In the genomic region with DNA sequence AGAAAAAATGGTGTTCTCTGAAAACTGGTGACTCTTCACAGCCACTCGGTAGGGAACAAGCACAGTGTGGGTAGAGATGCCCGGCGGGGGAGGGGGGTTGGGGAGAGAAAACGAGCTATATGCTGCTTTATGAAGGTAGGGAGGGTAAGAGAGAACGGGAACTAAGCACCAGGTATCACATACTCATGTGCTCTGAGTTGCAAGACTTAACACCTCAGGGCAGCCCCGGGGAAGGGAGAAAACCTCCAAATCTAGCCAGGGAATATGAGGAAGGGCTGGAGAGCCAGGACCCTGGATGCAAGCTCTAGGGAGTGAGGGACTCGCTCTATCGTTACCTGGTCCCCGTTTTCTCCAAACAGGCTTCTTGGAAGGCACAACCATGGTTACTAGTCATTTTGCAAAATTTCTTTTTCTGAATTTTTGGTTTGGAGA, we compare ENCODE assay signal across 9 cellular contexts. TPM values are rescaled to one million over a fixed set of nuclear protein-coding genes. Genes with fewer than 3 reads are reported as not detected.
DNase-seq lines count a peak whose midpoint lies in the region; ATAC-seq and TF ChIP-seq lines count a peak whose summit lies in the region.
"Had no signal": no experiment of that assay in that cellular context is flagged by ENCODE, and none has a peak within 500 bp of the region (broad histone marks: within the 10 kb centered on the region; RNA-seq: fewer than 3 reads in every experiment).

No MANE protein-coding gene starts in this region.

- H3K27me3 Mint-ChIP-seq in HFFc6 (ENCODE audit: insufficient read depth): peaks cover 4% of the 10 kb centered on the region; the same call in 1 of the 2 replicates
- H3K27me3 Mint-ChIP-seq in naive thymus-derived CD4-positive, alpha-beta T cell: no peaks in the 10 kb centered on the region

- TF ChIP-seq CTCF in AG10803 (conservative IDR thresholded peaks at IDR 0.05; ENCODE audit: low read length): no peak
- no peak for TF ChIP-seq CTCF in HFFc6 (IDR thresholded peaks at IDR 0.05)

- peaks cover 12% of the 10 kb centered on the region for H3K36me3 Mint-ChIP-seq in HFFc6 (ENCODE audit: low read depth)
- peaks cover 8 to 23% (median 13%) of the 10 kb centered on the region in 5 donors for H3K36me3 Mint-ChIP-seq in naive thymus-derived CD4-positive, alpha-beta T cell

- no peaks in the 10 kb centered on the region for H3K9me3 ChIP-seq in adipocyte (ENCODE audit: control insufficient read depth, low read length)
- no peaks in the 10 kb centered on the region for H3K9me3 ChIP-seq in naive thymus-derived CD4-positive, alpha-beta T cell (ENCODE audit: control insufficient read depth in 2 of 3, low read length in 3 of 3)

- peak overlapping the region; percentile 77 for H3K9ac ChIP-seq in adipocyte (ENCODE audit: low read length)

- H3K4me1 Mint-ChIP-seq in HFFc6 (ENCODE audit: low read depth): peaks cover 71% of the 10 kb centered on the region
- H3K4me1 Mint-ChIP-seq in naive thymus-derived CD4-positive, alpha-beta T cell: peaks cover 29 to 75% (median 53%) of the 10 kb centered on the region in 7 donors

- H3K27me3 ChIP-seq in adipocyte (replicated peaks; ENCODE audit: control insufficient read depth, insufficient read depth, low read length): no peaks in the 10 kb centered on the region
- H3K27me3 ChIP-seq in naive thymus-derived CD4-positive, alpha-beta T cell (ENCODE audit: control insufficient read depth in 2 of 2, insufficient read depth in 2 of 2, low read length in 2 of 2): no peaks in the 10 kb centered on the region

- no peaks in the 10 kb centered on the region for H3K36me3 ChIP-seq in adipocyte (ENCODE audit: control insufficient read depth, insufficient read depth, low read length, severe bottlenecking)
- H3K36me3 ChIP-seq in naive thymus-derived CD4-positive, alpha-beta T cell (ENCODE audit: control insufficient read depth in 2 of 3, insufficient read depth in 3 of 3, low read length in 3 of 3): peaks cover 0 to 20% (median 0%) of the 10 kb centered on the region in 3 experiments

- H3K27ac ChIP-seq in naive thymus-derived CD4-positive, alpha-beta T cell (ENCODE audit: low read depth, low read length): peak overlapping the region; percentile 69
- H3K27ac ChIP-seq: PC-9 had no signal

- H3K4me1 ChIP-seq in adipocyte (ENCODE audit: control insufficient read depth, insufficient read depth, low read length): peaks cover 55% of the 10 kb centered on the region
- H3K4me1 ChIP-seq in naive thymus-derived CD4-positive, alpha-beta T cell (ENCODE audit: control insufficient read depth in 2 of 2, insufficient read depth in 2 of 2, low read length in 2 of 2): peaks cover 28 to 30% of the 10 kb centered on the region in 2 donors

- peak overlapping the region; percentile 98 for H3K27ac Mint-ChIP-seq in HFFc6
- peak overlapping the region; percentile 89 to 97 (median 95) for H3K27ac Mint-ChIP-seq in naive thymus-derived CD4-positive, alpha-beta T cell

- H3K9me3 Mint-ChIP-seq in HFFc6: no peaks in the 10 kb centered on the region
- H3K9me3 Mint-ChIP-seq in naive thymus-derived CD4-positive, alpha-beta T cell: no peaks in the 10 kb centered on the region

- POLR2A ChIA-PET in naive thymus-derived CD4-positive, alpha-beta T cell (lab: Charles Lee): interaction anchor here (0.7 to 1.7 kb wide), 3 partner anchors 21 to 175 kb away, joined by 3 to 5 read pairs (median 5); no protein-coding TSS in a partner anchor

- ATAC-seq in naive thymus-derived CD4-positive, alpha-beta T cell: peak; percentile 42
- no peak for ATAC-seq in sciatic nerve
- ATAC-seq in GM18873 (IDR thresholded peaks at IDR 0.05; ENCODE audit: low FRiP score, unreplicated experiment): no peak

- CTCF ChIA-PET in naive thymus-derived CD4-positive, alpha-beta T cell (lab: Charles Lee): interaction anchor here (0.5 to 3.1 kb wide), 3 partner anchors 14 to 175 kb away, joined by 3 to 12 read pairs (median 3); no protein-coding TSS in a partner anchor

- H3K4me3 ChIP-seq in AG10803 (ENCODE audit: low read length) (peak overlapping the region; percentile 58; the same call in 1 of the 2 replicates), adipocyte (ENCODE audit: low read length) (peak overlapping the region; percentile 73)
- H3K4me3 ChIP-seq in naive thymus-derived CD4-positive, alpha-beta T cell (ENCODE audit: low read length): peak overlapping the region; percentile 87
- H3K4me3 ChIP-seq: PC-9 had no signal

- peak overlapping the region; percentile 89 for H3K4me3 Mint-ChIP-seq in HFFc6
- H3K4me3 Mint-ChIP-seq in naive thymus-derived CD4-positive, alpha-beta T cell: peak overlapping the region; percentile 91 to 99 (median 96)

- DNase-seq in AG10803 (ENCODE audit: low read depth) (no peak), HFFc6 (no peak), adipocyte (ENCODE audit: low read depth) (no peak), ureter (ENCODE audit: low spot score) (no peak), sciatic nerve (ENCODE audit: low spot score) (no peak), hippocampal formation (lab: John Stamatoyannopoulos, UW) (no peak)
- peak in 6 of 9 donors; percentile 3 to 34 (median 14) for DNase-seq in naive thymus-derived CD4-positive, alpha-beta T cell

- intact Hi-C loops in naive thymus-derived CD4-positive, alpha-beta T cell (cut with micrococcal nuclease): no loop called here
- intact Hi-C loops in sciatic nerve (cut with DNase I): no loop called here

RNA-seq across cellular contexts. Expression of a gene that starts 35.3 kb away (rescaled TPM):
- total RNA-seq in HFFc6 (2021; fragmentation: NEBNext Ultra II Directional; extraction: Animal tissue kit (Norgen Biotek cat#: 25700)): 10 to 100 TPM; 42.7 to 51.9 (median 48.0) TPM
- total RNA-seq in naive thymus-derived CD4-positive, alpha-beta T cell: 100 to 1,000 TPM in 1 of 5 experiments, 1 to 10 TPM in 4; 1.4 to 128 (median 6.3) TPM
- under 1 TPM; 0.56 to 0.83 TPM for polyA plus RNA-seq in naive thymus-derived CD4-positive, alpha-beta T cell
- total RNA-seq in ureter (14.9 TPM), sciatic nerve (85.0 TPM)

RNA-seq across cellular contexts. Expression of a gene that starts 48.4 kb away (rescaled TPM):
- 10 to 100 TPM; 39.5 to 44.3 (median 41.7) TPM for total RNA-seq in HFFc6 (2021; fragmentation: NEBNext Ultra II Directional; extraction: Animal tissue kit (Norgen Biotek cat#: 25700))
- total RNA-seq in naive thymus-derived CD4-positive, alpha-beta T cell: 10 to 100 TPM; 24.5 to 37.9 (median 31.8) TPM
- polyA plus RNA-seq in naive thymus-derived CD4-positive, alpha-beta T cell: 10 to 100 TPM; 52.7 to 65.5 TPM
- total RNA-seq in ureter (39.5 TPM), sciatic nerve (12.9 TPM)

Comparison
In these comparisons a context has a peak if more than half of its experiments do, and no peak if none do; other contexts are left out.
1. DNase-seq: peak in naive thymus-derived CD4-positive, alpha-beta T cell (6 of 9); none in AG10803 (single experiment), HFFc6 (single experiment), adipocyte (single experiment), ureter (single experiment), sciatic nerve (single experiment) and hippocampal formation (0 of 2).
2. Peak in every context shown above with its lines, with median percentiles within 50 percentile points of each other: H3K4me3 ChIP-seq.